In genomic region chr13:93225610-93226009, GRCh38 we compare ENCODE assay signal across 16 cellular contexts. TPM values are rescaled to one million over a fixed set of nuclear protein-coding genes. Genes with fewer than 3 reads are reported as not detected.
A peak's percentile ranks its signal among the peaks of the same experiment; 100 is the strongest.
DNase-seq lines count a peak whose midpoint lies in the region; FAIRE-seq and TF ChIP-seq lines count a peak whose summit lies in the region.
"Had no signal": no experiment of that assay in that cellular context is flagged by ENCODE, and none has a peak within 500 bp of the region (broad histone marks: within the 10 kb centered on the region; RNA-seq: fewer than 3 reads in every experiment).

No MANE protein-coding gene starts in this region.

- no peaks in the 10 kb centered on the region for H3K27me3 Mint-ChIP-seq in astrocyte (ENCODE audit: low read depth, unreplicated experiment)

- H3K4me3 Mint-ChIP-seq in astrocyte (ENCODE audit: unreplicated experiment) = peak overlapping the region; percentile 99
- H3K4me3 Mint-ChIP-seq: natural killer cell treated with Interleukin-12 subunit alpha and Interleukin-12 subunit beta and Interleukin-15 and Interleukin-18, amount 100 ng/mL, for 72 hours had no signal

- H3K4me3 ChIP-seq in astrocyte (ENCODE audit: insufficient read depth, low read depth, low read length) = peak overlapping the region; percentile 80
- H3K4me3 ChIP-seq in hepatocyte = peak overlapping the region; percentile 48
- H3K4me3 ChIP-seq in osteoblast (ENCODE audit: insufficient read depth, low read length) = no peak overlapping the region

- H3K36me3 Mint-ChIP-seq in astrocyte (ENCODE audit: low read depth, unreplicated experiment) = no peaks in the 10 kb centered on the region

- DNase-seq in H54 (ENCODE audit: insufficient read length, low spot score) (no peak), astrocyte (ENCODE audit: low read depth) (no peak), hepatocyte (ENCODE audit: low spot score) (no peak), osteoblast (ENCODE audit: insufficient read length, low spot score, missing footprints) (peak; percentile 34), GM10266 (ENCODE audit: extremely low spot score) (no peak), occipital lobe (lab: John Stamatoyannopoulos, UW) (no peak), middle frontal gyrus (ENCODE audit: extremely low spot score, low spot score) (no peak), hepatic stellate cell (ENCODE audit: low spot score) (no peak)
- DNase-seq: activated CD4-positive, CD25-positive, alpha-beta regulatory T cell; activated naive CD4-positive, alpha-beta T cell; BE2C; heart left ventricle; NCI-H1417; NCI-H2227 treated with DMSO at 0.1 percent for 48 hours; stimulated activated naive CD4-positive, alpha-beta T cell treated with Interleukin-2 at 50 U/mL for 16 hours had no signal

- H3K9me3 ChIP-seq in astrocyte (ENCODE audit: insufficient read depth, low read depth, low read length) = no peaks in the 10 kb centered on the region
- H3K9me3 ChIP-seq in hepatocyte (ENCODE audit: low read depth) = no peaks in the 10 kb centered on the region
- H3K9me3 ChIP-seq in osteoblast (ENCODE audit: low read depth, low read length) = no peaks in the 10 kb centered on the region
- H3K9me3 ChIP-seq: BE2C, heart left ventricle had no signal

- H3K36me3 ChIP-seq in astrocyte (ENCODE audit: insufficient read depth, low read length) (no peaks in the 10 kb centered on the region), hepatocyte (replicated peaks; ENCODE audit: insufficient read depth, low read depth) (no peaks in the 10 kb centered on the region), osteoblast (ENCODE audit: insufficient read depth, low read length) (no peaks in the 10 kb centered on the region)
- H3K36me3 ChIP-seq: BE2C, heart left ventricle had no signal

- no peaks in the 10 kb centered on the region for H3K9me2 ChIP-seq in hepatocyte (replicated peaks; ENCODE audit: insufficient read depth)

- TF ChIP-seq CTCF in astrocyte (IDR thresholded peaks at IDR 0.05; ENCODE audit: insufficient read depth, low read depth, low read length) (no peak), hepatocyte (IDR thresholded peaks at IDR 0.05; ENCODE audit: poor library complexity) (no peak), osteoblast (IDR thresholded peaks at IDR 0.05; ENCODE audit: extremely low read depth, low read depth, low read length) (no peak), GM10266 (IDR thresholded peaks at IDR 0.05; ENCODE audit: control insufficient read depth, insufficient read depth, low read depth, missing control alignments) (no peak)

- H3K79me2 ChIP-seq in astrocyte (ENCODE audit: insufficient read depth, low read length) (peaks cover 32% of the 10 kb centered on the region), hepatocyte (peaks cover 29% of the 10 kb centered on the region), osteoblast (ENCODE audit: insufficient read depth, low read length) (peaks cover 21% of the 10 kb centered on the region)

- H4K20me1 ChIP-seq in astrocyte (ENCODE audit: insufficient read depth, low read length) (no peaks in the 10 kb centered on the region), hepatocyte (ENCODE audit: insufficient read depth, poor library complexity, severe bottlenecking) (no peaks in the 10 kb centered on the region), osteoblast (ENCODE audit: insufficient read depth, low read length) (no peaks in the 10 kb centered on the region)

- FAIRE-seq in H54 (lab: Jason Lieb, UNC) (peak; percentile 91), astrocyte (lab: Jason Lieb, UNC) (peak; percentile 96)

- H3K4me1 ChIP-seq in astrocyte (ENCODE audit: insufficient read depth, low read length) (peaks cover 32% of the 10 kb centered on the region), hepatocyte (ENCODE audit: insufficient read depth) (peaks cover 28% of the 10 kb centered on the region), osteoblast (ENCODE audit: insufficient read depth, low read length) (peaks cover 30% of the 10 kb centered on the region)
- H3K4me1 ChIP-seq: BE2C had no signal

- H3K9me3 Mint-ChIP-seq in astrocyte (ENCODE audit: unreplicated experiment) = no peaks in the 10 kb centered on the region

- H2AFZ ChIP-seq in astrocyte (ENCODE audit: low read depth, low read length) (no peak overlapping the region), hepatocyte (peak overlapping the region; percentile 62), osteoblast (ENCODE audit: low read length) (peak overlapping the region; percentile 71)

- peak overlapping the region; percentile 97 for H3K27ac Mint-ChIP-seq in astrocyte (ENCODE audit: unreplicated experiment)
- H3K27ac Mint-ChIP-seq: natural killer cell treated with Interleukin-12 subunit alpha and Interleukin-12 subunit beta and Interleukin-15 and Interleukin-18, amount 100 ng/mL, for 72 hours had no signal

- no peaks in the 10 kb centered on the region for H3K27me3 ChIP-seq in astrocyte (ENCODE audit: insufficient read depth, low read length)
- H3K27me3 ChIP-seq in hepatocyte = no peaks in the 10 kb centered on the region
- H3K27me3 ChIP-seq in osteoblast (ENCODE audit: insufficient read depth, low read length) = no peaks in the 10 kb centered on the region
- H3K27me3 ChIP-seq: BE2C had no signal

- no peak overlapping the region for H3K9ac ChIP-seq in astrocyte (ENCODE audit: low read length)

- H3K4me1 Mint-ChIP-seq in astrocyte (ENCODE audit: low read depth, unreplicated experiment) = peaks cover 34% of the 10 kb centered on the region

- 65% methylated on average over 2 of the region's 2 CpGs for WGBS in hepatocyte (ENCODE audit: low lambda C conversion rate, missing lambda C conversion rate)

- peak overlapping the region; percentile 92 for H3K4me2 ChIP-seq in astrocyte (ENCODE audit: low read length)
- peak overlapping the region; percentile 76 for H3K4me2 ChIP-seq in hepatocyte
- peak overlapping the region; percentile 84 for H3K4me2 ChIP-seq in osteoblast (ENCODE audit: insufficient read depth, low read length)

- H3K27ac ChIP-seq in astrocyte (ENCODE audit: low read depth, low read length) (no peak overlapping the region), hepatocyte (peak overlapping the region; percentile 95), osteoblast (ENCODE audit: low read depth, low read length) (peak overlapping the region; percentile 87)

- no peak for TF ChIP-seq POLR2A in H54 (IDR thresholded peaks at IDR 0.05; ENCODE audit: low read depth, low read length)

RNA-seq across cellular contexts. Expression of gene GPC6, which starts 1.0 kb away (rescaled TPM):
- 63.0 and 81.8 TPM in 2 replicates for total RNA-seq in astrocyte
- total RNA-seq in hepatocyte = 80.9 and 92.8 TPM in 2 replicates
- polyA plus RNA-seq in hepatocyte = 25.8 and 26.0 TPM in 2 replicates
- total RNA-seq in osteoblast = 77.8 and 98.1 TPM in 2 replicates
- total RNA-seq in occipital lobe = 9.8 TPM
- total RNA-seq: natural killer cell treated with Interleukin-12 subunit alpha and Interleukin-12 subunit beta and Interleukin-15 and Interleukin-18, amount 100 ng/mL, for 72 hours had no signal
